In genomic region chrX:31168596-31168995, GRCh38 we compare ENCODE assay signal across 13 cellular contexts.
A peak's percentile ranks its signal among the peaks of the same experiment; 100 is the strongest.
DNase-seq lines count a peak whose midpoint lies in the region; ATAC-seq and TF ChIP-seq lines count a peak whose summit lies in the region.
"Had no signal": no experiment of that assay in that cellular context is flagged by ENCODE, and none has a peak within 500 bp of the region (broad histone marks: within the 10 kb centered on the region; RNA-seq: fewer than 3 reads in every experiment).

No MANE protein-coding gene starts in this region.

- in situ Hi-C loops in GM13977 (cut with MboI; ENCODE audit: low pct_unique_long_range_greater_than_20kb, low sequenced_read_pairs, unreplicated experiment): no loop called here

- DNase-seq in GM13977 (ENCODE audit: low spot score) (peak; percentile 27), HUDEP-2 (lab: John Stamatoyannopoulos, UW; ENCODE audit: unreplicated experiment in 76 of 76) (no peak), NCI-H187 treated with DMSO at 0.1 percent for 48 hours (lab: John Stamatoyannopoulos, UW) (no peak), activated T-cell treated with anti-CD3 and anti-CD28 coated beads for 4 hours (no peak)
- DNase-seq in stimulated activated CD4-positive, alpha-beta T cell treated with anti-CD3 and anti-CD28 coated beads, Interleukin-4, amount 100 ng/mL, for 4 hours: no peak
- DNase-seq: NCI-H524 treated with DMSO at 0.1 percent for 48 hours, SIG-M5 had no signal

- no peak for TF ChIP-seq CTCF in GM13977 (IDR thresholded peaks at IDR 0.05; ENCODE audit: extremely low read depth, insufficient read depth, missing control alignments)

- peak; percentile 85 for ATAC-seq in GM19438 (IDR thresholded peaks at IDR 0.05; ENCODE audit: low read depth, unreplicated experiment)
- peak; percentile 99 for ATAC-seq in HG02798 (IDR thresholded peaks at IDR 0.05; ENCODE audit: poor library complexity, unreplicated experiment)
- peak; percentile 100 for ATAC-seq in HG03442 (IDR thresholded peaks at IDR 0.05; ENCODE audit: unreplicated experiment)
- ATAC-seq: activated T-helper 17 cell treated with anti-CD3 and anti-CD28 coated beads, Interleukin-2, amount 50 U/mL, for 72 hours; HCT116; natural killer cell treated with Interleukin-12 subunit alpha and Interleukin-12 subunit beta and Interleukin-15 and Interleukin-18, amount 100 ng/mL, for 72 hours had no signal
